In genomic region chr6:169810066-169810989, GRCh38 we compare ENCODE assay signal across 13 cellular contexts. TPM values are rescaled to one million over a fixed set of nuclear protein-coding genes. Genes with fewer than 3 reads are reported as not detected.
DNase-seq lines count a peak whose midpoint lies in the region; ATAC-seq and TF ChIP-seq lines count a peak whose summit lies in the region.
"Had no signal": no experiment of that assay in that cellular context is flagged by ENCODE, and none has a peak within 500 bp of the region (broad histone marks: within the 10 kb centered on the region; RNA-seq: fewer than 3 reads in every experiment).

No MANE protein-coding gene starts in this region.

- no peaks in the 10 kb centered on the region for H3K27me3 ChIP-seq in RWPE2 (ENCODE audit: insufficient read depth, poor library complexity, severe bottlenecking)
- peaks cover 19% of the 10 kb centered on the region for H3K27me3 ChIP-seq in iPS-20b (ENCODE audit: insufficient read depth, low read length)

- H3K4me1 ChIP-seq in RWPE2 (ENCODE audit: insufficient read depth, poor library complexity, severe bottlenecking) (no peaks in the 10 kb centered on the region), iPS-20b (ENCODE audit: insufficient read depth, low read length) (peaks cover 7% of the 10 kb centered on the region; the same call in 1 of the 2 replicates)

- H3K9me3 Mint-ChIP-seq in type B pancreatic cell: peaks cover 4% of the 10 kb centered on the region

- peak overlapping the region; percentile 14 for H3K4me3 Mint-ChIP-seq in type B pancreatic cell
- H3K4me3 Mint-ChIP-seq: brain; T-helper 1 cell treated with Interleukin-12 subunit alpha and Interleukin-12 subunit beta and Interleukin-4 antibody, amounts not matched to agents 30 μg/mL and 1 μg/mL, for 36 hours had no signal

- peak overlapping the region; percentile 79 for H3K27ac Mint-ChIP-seq in type B pancreatic cell
- H3K27ac Mint-ChIP-seq: T-helper 1 cell treated with Interleukin-12 subunit alpha and Interleukin-12 subunit beta and Interleukin-4 antibody, amounts not matched to agents 30 μg/mL and 1 μg/mL, for 36 hours had no signal

- ATAC-seq in RWPE2 (ENCODE audit: low read depth): peak; percentile 58

- no peak overlapping the region for H3K27ac ChIP-seq in RWPE2 (ENCODE audit: poor library complexity, severe bottlenecking)
- no peak overlapping the region for H3K27ac ChIP-seq in iPS-20b (ENCODE audit: low read length)

- no peak overlapping the region for H3K4me3 ChIP-seq in RWPE2 (ENCODE audit: severe bottlenecking)
- peak overlapping the region; percentile 2; the same call in 1 of the 2 replicates for H3K4me3 ChIP-seq in iPS-20b (ENCODE audit: low read length)

- DNase-seq in activated CD8-positive, alpha-beta memory T cell treated with anti-CD3 and anti-CD28 coated beads for 24 hours: peak; percentile 56
- no peak for DNase-seq in activated CD8-positive, alpha-beta memory T cell treated with anti-CD3 and anti-CD28 coated beads, Interleukin-2, amount 50 U/mL, for 4 hours
- DNase-seq in RWPE2 (ENCODE audit: low spot score) (no peak), type B pancreatic cell (ENCODE audit: extremely low spot score, unreplicated experiment) (peak; percentile 58), glomerular visceral epithelial cell (ENCODE audit: extremely low spot score) (no peak), hippocampal formation (lab: John Stamatoyannopoulos, UW) (no peak)
- no peak for DNase-seq in stimulated activated CD4-positive, alpha-beta T cell treated with anti-CD3 and anti-CD28 coated beads, Interleukin-4, amount 100 ng/mL, for 24 hours
- DNase-seq: GDM1, KG1, NCI-H524 treated with DMSO at 0.1 percent for 48 hours had no signal

- peaks cover 16% of the 10 kb centered on the region for H3K4me1 Mint-ChIP-seq in type B pancreatic cell (ENCODE audit: unreplicated experiment)

- TF ChIP-seq CTCF in RWPE2 (IDR thresholded peaks at IDR 0.05; ENCODE audit: poor library complexity, severe bottlenecking) (no peak), type B pancreatic cell (conservative IDR thresholded peaks at IDR 0.05) (no peak)

- H3K27me3 Mint-ChIP-seq in type B pancreatic cell: peaks cover 24% of the 10 kb centered on the region

- H3K9me3 ChIP-seq in RWPE2 (ENCODE audit: severe bottlenecking) (no peaks in the 10 kb centered on the region), iPS-20b (ENCODE audit: insufficient read depth, low read depth, low read length) (peaks cover 4% of the 10 kb centered on the region; the same call in 1 of the 2 replicates)

- no peak overlapping the region for H3K9ac ChIP-seq in iPS-20b (ENCODE audit: low read depth, low read length)

- H3K36me3 ChIP-seq in RWPE2 (ENCODE audit: low read depth) (no peaks in the 10 kb centered on the region), iPS-20b (ENCODE audit: insufficient read depth, low read depth, low read length) (no peaks in the 10 kb centered on the region)

- H3K36me3 Mint-ChIP-seq in type B pancreatic cell: peaks cover 4% of the 10 kb centered on the region

RNA-seq across cellular contexts. Expression of gene ERMARD, which starts 58.9 kb away (rescaled TPM):
- total RNA-seq in type B pancreatic cell (ENCODE audit: low replicate concordance): 18.6 and 32.1 TPM in 2 replicates

RNA-seq across cellular contexts. Expression of gene DYNLT2, which starts 59.0 kb away (rescaled TPM):
- total RNA-seq in type B pancreatic cell (ENCODE audit: low replicate concordance): 2.1 and 2.6 TPM in 2 replicates

Comparison
In these comparisons a context has a peak if more than half of its experiments do, and no peak if none do; other contexts are left out.
1. DNase-seq: peak in activated CD8-positive, alpha-beta memory T cell treated with anti-CD3 and anti-CD28 coated beads for 24 hours (single experiment) and type B pancreatic cell (single experiment); none in activated CD8-positive, alpha-beta memory T cell treated with anti-CD3 and anti-CD28 coated beads, Interleukin-2, amount 50 U/mL, for 4 hours (single experiment), RWPE2 (single experiment), glomerular visceral epithelial cell (single experiment), hippocampal formation (0 of 2) and stimulated activated CD4-positive, alpha-beta T cell treated with anti-CD3 and anti-CD28 coated beads, Interleukin-4, amount 100 ng/mL, for 24 hours (single experiment).